Comparison of ENCODE assay signal across 9 cellular contexts in the genomic region with DNA sequence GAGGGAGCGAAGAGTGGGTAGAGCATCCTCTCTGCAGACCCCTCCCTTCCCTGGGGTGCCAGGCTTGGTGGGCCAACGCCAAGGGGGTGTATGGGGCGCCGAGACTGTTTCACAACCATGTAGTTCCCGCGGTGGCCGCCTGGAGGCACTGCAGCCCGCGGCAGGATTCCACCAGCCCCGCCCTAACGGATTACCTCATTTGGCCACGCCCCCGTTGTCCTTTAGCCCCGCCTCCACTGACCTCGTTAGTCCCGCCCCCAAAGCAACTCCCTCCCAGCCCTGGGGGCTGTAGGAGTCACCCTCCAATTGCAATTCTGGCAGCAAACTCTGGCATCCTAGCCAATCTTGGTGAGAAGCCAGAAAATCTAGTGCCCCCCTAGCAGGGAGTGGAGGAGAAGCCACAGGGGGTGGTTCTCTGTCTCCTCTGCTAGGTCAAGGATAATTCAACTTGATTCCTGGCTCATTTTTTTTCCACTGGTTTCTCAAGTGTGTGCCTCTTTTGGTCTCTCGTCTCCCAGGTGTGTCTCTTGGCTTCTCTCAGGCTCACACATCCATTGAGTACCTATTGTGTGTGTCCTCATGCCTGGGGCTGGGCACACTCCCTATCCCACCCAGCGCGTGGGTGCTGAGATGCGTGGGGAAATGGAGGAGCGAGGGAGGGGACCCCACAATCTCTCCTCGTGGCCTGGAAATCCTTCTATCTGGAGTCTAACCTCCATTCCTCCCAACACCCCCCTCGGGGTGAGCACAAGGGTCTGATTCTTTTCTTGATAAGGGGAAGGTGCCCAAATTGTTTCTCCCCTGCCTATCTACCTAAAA. TPM values are rescaled to one million over a fixed set of nuclear protein-coding genes. Genes with fewer than 3 reads are reported as not detected.
DNase-seq lines count a peak whose midpoint lies in the region; ATAC-seq and TF ChIP-seq lines count a peak whose summit lies in the region.
"Had no signal": no experiment of that assay in that cellular context is flagged by ENCODE, and none has a peak within 500 bp of the region (broad histone marks: within the 10 kb centered on the region; RNA-seq: fewer than 3 reads in every experiment).

No MANE protein-coding gene starts in this region.

- peak in 1 of 2 donors; percentile 18 for TF ChIP-seq POLR2A in uterus (IDR thresholded peaks at IDR 0.05)

- H3K9me3 ChIP-seq in heart right ventricle (no peaks in the 10 kb centered on the region), uterus (no peaks in the 10 kb centered on the region)

- H3K27me3 ChIP-seq in heart right ventricle, result peaks cover 0 to 77% (median 68%) of the 10 kb centered on the region in 7 donors
- no peaks in the 10 kb centered on the region for H3K27me3 ChIP-seq in uterus

- DNase-seq in DMS79 (lab: John Stamatoyannopoulos, UW) (peak; percentile 73), HUDEP-2 (lab: John Stamatoyannopoulos, UW; ENCODE audit: unreplicated experiment in 76 of 76) (peak in 73 of 76 experiments; percentile 16 to 91 (median 71)), SW480 (ENCODE audit: low spot score) (peak; percentile 47), heart right ventricle (peak; percentile 59 to 80), progenitor cell of endocrine pancreas (ENCODE audit: low spot score, unreplicated experiment) (peak; percentile 76), uterus (peak; percentile 87 to 89)
- DNase-seq in activated naive CD8-positive, alpha-beta T cell treated with anti-CD3 and anti-CD28 coated beads, Interleukin-2, amount 10 ng/mL, durations not matched to agents 7 days and 5 days, result peak; percentile 89

- H3K36me3 ChIP-seq in heart right ventricle (no peaks in the 10 kb centered on the region), uterus (no peaks in the 10 kb centered on the region)

- H3K36me3 Mint-ChIP-seq in activated naive CD8-positive, alpha-beta T cell treated with anti-CD3 and anti-CD28 coated beads, Interleukin-2, amount 10 ng/mL, durations not matched to agents 7 days and 5 days, result peaks cover 2% of the 10 kb centered on the region
- H3K36me3 Mint-ChIP-seq in progenitor cell of endocrine pancreas (ENCODE audit: insufficient read depth), result peaks cover 1% of the 10 kb centered on the region

- 10% methylated on average over 23 of the region's 23 CpGs for WGBS in heart right ventricle, 2 donors

- peak; percentile 51 for ATAC-seq in activated naive CD8-positive, alpha-beta T cell treated with anti-CD3 and anti-CD28 coated beads, Interleukin-2, amount 10 ng/mL, durations not matched to agents 7 days and 5 days (ENCODE audit: low read depth)
- ATAC-seq in heart right ventricle (peak; percentile 65 to 87 (median 76)), GM18861 (IDR thresholded peaks at IDR 0.05; ENCODE audit: unreplicated experiment) (no peak)

- H3K4me3 Mint-ChIP-seq in activated naive CD8-positive, alpha-beta T cell treated with anti-CD3 and anti-CD28 coated beads, Interleukin-2, amount 10 ng/mL, durations not matched to agents 7 days and 5 days, result no peak overlapping the region
- H3K4me3 Mint-ChIP-seq in progenitor cell of endocrine pancreas (ENCODE audit: low read depth), result peak overlapping the region; percentile 95

- intact Hi-C loops in heart right ventricle (cut with DNase I) (loop anchor here in 8 of 10 donors (1.0 to 10.0 kb wide), 9 partner anchors 93 to 460 kb away; a partner anchor contains a TSS), uterus (cut with DNase I; ENCODE audit: low total_unique reads) (loop anchor here (5.0 kb wide), 1 partner anchor 93 kb away; no protein-coding TSS in a partner anchor)

- no peak overlapping the region for H3K27ac ChIP-seq in heart right ventricle
- H3K27ac ChIP-seq in uterus, result peak overlapping the region; percentile 21 to 42
- H3K27ac ChIP-seq: epithelial cell of prostate had no signal

- H3K4me3 ChIP-seq in heart right ventricle (no peak overlapping the region), uterus (no peak overlapping the region)

- H3K9me3 Mint-ChIP-seq in activated naive CD8-positive, alpha-beta T cell treated with anti-CD3 and anti-CD28 coated beads, Interleukin-2, amount 10 ng/mL, durations not matched to agents 7 days and 5 days, result no peaks in the 10 kb centered on the region
- no peaks in the 10 kb centered on the region for H3K9me3 Mint-ChIP-seq in progenitor cell of endocrine pancreas (ENCODE audit: low read depth)

- H3K4me1 Mint-ChIP-seq in activated naive CD8-positive, alpha-beta T cell treated with anti-CD3 and anti-CD28 coated beads, Interleukin-2, amount 10 ng/mL, durations not matched to agents 7 days and 5 days, result peaks cover 11% of the 10 kb centered on the region
- H3K4me1 Mint-ChIP-seq in progenitor cell of endocrine pancreas (ENCODE audit: low read depth), result peaks cover 12% of the 10 kb centered on the region

- peaks cover 60% of the 10 kb centered on the region for H3K27me3 Mint-ChIP-seq in activated naive CD8-positive, alpha-beta T cell treated with anti-CD3 and anti-CD28 coated beads, Interleukin-2, amount 10 ng/mL, durations not matched to agents 7 days and 5 days
- peaks cover 20% of the 10 kb centered on the region for H3K27me3 Mint-ChIP-seq in progenitor cell of endocrine pancreas

- TF ChIP-seq CTCF in heart right ventricle (IDR thresholded peaks at IDR 0.05), result peak; percentile 69 to 88 (median 80)
- TF ChIP-seq CTCF in progenitor cell of endocrine pancreas (IDR thresholded peaks at IDR 0.05; ENCODE audit: unreplicated experiment), result peak; percentile 86
- peak; percentile 88 to 93 (median 90) for TF ChIP-seq CTCF in uterus (IDR thresholded peaks at IDR 0.05)

- peaks cover 4 to 39% (median 17%) of the 10 kb centered on the region in 9 donors for H3K4me1 ChIP-seq in heart right ventricle
- H3K4me1 ChIP-seq in uterus, result peaks cover 3 to 22% of the 10 kb centered on the region in 2 donors

- POLR2A ChIA-PET in activated naive CD8-positive, alpha-beta T cell treated with anti-CD3 and anti-CD28 coated beads, Interleukin-2, amount 10 ng/mL, durations not matched to agents 7 days and 5 days (lab: Charles Lee), result no interaction called here

- H3K27ac Mint-ChIP-seq in activated naive CD8-positive, alpha-beta T cell treated with anti-CD3 and anti-CD28 coated beads, Interleukin-2, amount 10 ng/mL, durations not matched to agents 7 days and 5 days, result no peak overlapping the region
- peak overlapping the region; percentile 69 for H3K27ac Mint-ChIP-seq in progenitor cell of endocrine pancreas

RNA-seq across cellular contexts. Expression of a gene that starts 2.0 kb away (rescaled TPM):
- total RNA-seq in activated naive CD8-positive, alpha-beta T cell treated with anti-CD3 and anti-CD28 coated beads, Interleukin-2, amount 10 ng/mL, durations not matched to agents 7 days and 5 days, result 10 to 100 TPM; 17.3 to 17.9 TPM
- total RNA-seq in heart right ventricle (1 to 10 TPM in 8 of 10 donors, under 1 TPM in 2; 0.30 to 4.1 (median 1.4) TPM), progenitor cell of endocrine pancreas (55.0 and 57.9 TPM in 2 replicates), uterus (100 to 1,000 TPM in 1 of 4 donors, 10 to 100 TPM in 1, 1 to 10 TPM in 1, not detected in 1; 4.6 to 114 (median 24.8) TPM)
- polyA plus RNA-seq in heart right ventricle, result 1 to 10 TPM; 2.3 to 8.0 TPM

Comparison
In these comparisons a context has a peak if more than half of its experiments do, and no peak if none do; other contexts are left out.
1. H3K27ac ChIP-seq: peak in uterus (2 of 2); none in heart right ventricle (0 of 10).
2. Peak in every context shown above with its lines, with median percentiles within 50 percentile points of each other: DNase-seq and CTCF ChIP-seq.